In the genomic region with DNA sequence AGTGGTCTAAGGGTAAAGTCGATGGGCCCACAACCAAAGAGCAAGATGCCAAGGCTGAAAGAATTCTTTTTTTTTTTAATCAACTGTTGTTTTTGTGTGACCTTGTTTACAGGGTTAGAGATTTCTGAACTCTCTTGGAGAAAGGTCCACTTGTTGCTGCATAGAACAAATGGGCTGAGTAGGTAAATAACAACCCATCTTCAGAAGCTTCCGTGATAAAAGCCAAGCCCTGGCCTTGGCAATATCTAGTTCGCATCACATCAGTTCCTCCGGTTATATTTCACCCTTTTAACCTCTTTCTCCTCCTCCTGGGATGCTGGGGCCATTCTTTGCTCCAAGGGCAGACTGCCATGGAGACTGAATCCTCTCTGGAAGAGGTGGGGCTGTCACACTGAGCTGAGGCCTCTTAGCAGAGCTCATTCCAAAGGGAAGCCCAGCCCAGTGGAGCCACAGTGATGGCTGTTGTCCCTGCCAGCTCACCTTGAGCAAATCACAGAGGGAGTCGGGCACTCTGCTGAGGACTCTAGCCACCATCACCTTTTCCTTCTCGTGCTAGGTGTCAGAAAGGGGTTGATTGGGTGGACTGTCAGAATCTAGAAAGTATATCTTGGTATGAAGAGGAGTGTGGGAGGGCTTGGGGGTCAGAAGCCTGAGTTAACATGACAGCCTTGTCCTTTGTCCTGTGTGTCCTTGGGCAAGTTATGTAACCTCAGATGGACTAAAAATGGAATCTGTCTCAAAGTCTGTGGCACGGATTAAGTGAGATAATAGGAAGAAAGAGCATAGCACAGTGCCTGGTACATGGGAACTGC, we compare ENCODE assay signal across 33 cellular contexts. TPM values are rescaled to one million over a fixed set of nuclear protein-coding genes. Genes with fewer than 3 reads are reported as not detected.
"Had no signal": no experiment of that assay in that cellular context is flagged by ENCODE, and none has a peak within 500 bp of the region (broad histone marks: within the 10 kb centered on the region; RNA-seq: fewer than 3 reads in every experiment).

No MANE protein-coding gene starts in this region.

- DNase-seq: naive thymus-derived CD4-positive, alpha-beta T cell; natural killer cell; nucleus accumbens; ovary; posterior cingulate gyrus; psoas muscle; right cardiac atrium; spleen; stimulated activated CD4-positive, alpha-beta T cell treated with anti-CD3 and anti-CD28 coated beads, Interleukin-12 subunit alpha, Interleukin-12 subunit beta, amount 100 ng/mL, for 4 hours; stimulated activated CD4-positive, alpha-beta T cell treated with anti-CD3 and anti-CD28 coated beads, Interleukin-1b, Interleukin-23, amount 100 ng/mL, for 48 hours; stimulated activated CD4-positive, alpha-beta T cell treated with anti-CD3 and anti-CD28 coated beads, Interleukin-4, amount 100 ng/mL, for 1 hour; stimulated activated CD4-positive, alpha-beta T cell treated with anti-CD3 and anti-CD28 coated beads, Interleukin-4, amount 100 ng/mL, for 4 hours; stimulated activated CD8-positive, alpha-beta memory T cell treated with anti-CD3 and anti-CD28 coated beads, Interleukin-4, amount 100 ng/mL, for 48 hours; stimulated activated naive CD4-positive, alpha-beta T cell; stimulated activated naive CD8-positive, alpha-beta T cell treated with anti-CD3 and anti-CD28 coated beads, Interleukin-15, amount 100 ng/mL, for 72 hours; stimulated activated naive CD8-positive, alpha-beta T cell treated with anti-CD3 and anti-CD28 coated beads, Interleukin-15, Interleukin-2, amounts not matched to agents 100 U/mL and 50 U/mL, for 24 hours; substantia nigra; testis; tibial artery; transverse colon; upper lobe of right lung; uterus had no signal

- H3K4me3 ChIP-seq: neural progenitor cell, ovary, psoas muscle, skin epidermis, smooth muscle cell, spleen, suprapubic skin, testis, tibial artery, transverse colon, upper lobe of right lung, uterus had no signal

- H2AFZ ChIP-seq: neural progenitor cell, parathyroid adenoma had no signal

- H3K4me1 ChIP-seq: neural progenitor cell, parathyroid adenoma, psoas muscle, spleen, suprapubic skin, testis, transverse colon, uterus had no signal

- H3K27ac ChIP-seq: neural progenitor cell, neutrophil, ovary, parathyroid adenoma, psoas muscle, skin epidermis, spleen, suprapubic skin, testis, tibial artery, transverse colon, upper lobe of right lung, uterus had no signal

- H3K27me3 ChIP-seq: neural progenitor cell, neutrophil, ovary, spleen, suprapubic skin, testis, tibial artery, transverse colon, upper lobe of right lung, uterus had no signal

- ATAC-seq: naive thymus-derived CD4-positive, alpha-beta T cell; natural killer cell; psoas muscle; right cardiac atrium; sciatic nerve; stimulated activated memory B cell treated with anti-CD40 and anti-IgM and Interleukin-4, amounts not matched to agents 10 μg/mL and 1 μg/mL and 100 μg/mL, for 72 hours; stimulated activated naive CD8-positive, alpha-beta T cell treated with anti-CD3 and anti-CD28 coated beads, Interleukin-15, amount 100 ng/mL, for 72 hours; stimulated activated naive CD8-positive, alpha-beta T cell treated with anti-CD3 and anti-CD28 coated beads, Interleukin-15, Interleukin-2, amounts not matched to agents 100 U/mL and 50 U/mL, for 24 hours; upper lobe of right lung had no signal

- H3K36me3 ChIP-seq: neural progenitor cell, neutrophil, ovary, spleen, suprapubic skin, tibial artery, transverse colon, upper lobe of right lung, uterus had no signal

- H3K9ac ChIP-seq: neural progenitor cell, parathyroid adenoma had no signal

- H3K4me2 ChIP-seq: neural progenitor cell, smooth muscle cell had no signal

- H3K9me3 ChIP-seq: neutrophil, ovary, testis had no signal

RNA-seq across cellular contexts. Expression of a gene that starts 17.9 kb away (rescaled TPM):
- total RNA-seq: progenitor cell of endocrine pancreas, psoas muscle, renal cortical epithelial cell, sciatic nerve, urinary bladder had no signal
